In the genomic region with DNA sequence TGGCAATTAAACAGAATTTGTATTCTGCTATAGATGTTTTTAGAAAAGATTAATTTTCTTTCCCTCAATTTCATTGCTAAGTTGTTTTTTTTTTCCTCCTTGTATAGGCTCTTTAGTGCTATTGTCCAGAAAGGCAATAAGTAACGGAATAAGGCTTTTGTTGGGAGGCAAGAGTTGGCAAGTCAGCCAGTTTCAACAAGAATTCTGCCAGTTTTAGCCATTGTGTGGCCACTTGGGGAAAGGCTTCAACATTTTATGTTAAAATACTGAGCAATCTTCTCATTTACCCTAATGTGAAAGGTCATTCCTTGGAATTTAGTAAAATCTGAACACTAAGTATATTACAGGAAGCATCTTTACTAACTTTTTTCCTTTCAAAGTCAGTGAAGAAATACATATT, we compare ENCODE assay signal across 18 cellular contexts. TPM values are rescaled to one million over a fixed set of nuclear protein-coding genes. Genes with fewer than 3 reads are reported as not detected.
DNase-seq lines count a peak whose midpoint lies in the region; ATAC-seq, FAIRE-seq and TF ChIP-seq lines count a peak whose summit lies in the region.
"Had no signal": no experiment of that assay in that cellular context is flagged by ENCODE, and none has a peak within 500 bp of the region (broad histone marks: within the 10 kb centered on the region; RNA-seq: fewer than 3 reads in every experiment).

No MANE protein-coding gene starts in this region.

- H3K4me3 ChIP-seq in coronary artery = peak overlapping the region; percentile 33
- H3K4me3 ChIP-seq: MG63, SJSA1 had no signal

- DNase-seq in coronary artery (ENCODE audit: low spot score) = no peak
- peak; percentile 84 for DNase-seq in medulla oblongata (ENCODE audit: extremely low spot score)
- DNase-seq in sciatic nerve (ENCODE audit: low spot score) = no peak
- no peak for DNase-seq in activated CD8-positive, alpha-beta memory T cell treated with anti-CD3 and anti-CD28 coated beads for 24 hours
- DNase-seq: ACHN, DMS79 treated with DMSO at 0.1 percent for 48 hours, Kasumi-1, MG63, NCI-H1048, NCI-H1436 treated with DMSO at 0.1 percent for 48 hours, NCI-H2029 treated with DMSO at 0.1 percent for 48 hours had no signal

- H3K27ac ChIP-seq in coronary artery = no peak overlapping the region
- H3K27ac ChIP-seq: C4-2B, SJSA1 had no signal

- intact Hi-C loops in sciatic nerve (cut with DNase I) = no loop called here

- ATAC-seq in sciatic nerve (peak; percentile 48), HG03159 (IDR thresholded peaks at IDR 0.05; ENCODE audit: unreplicated experiment) (no peak), HG02623 (IDR thresholded peaks at IDR 0.05; ENCODE audit: unreplicated experiment) (no peak)
- ATAC-seq: Panc1 had no signal

- no peak for TF ChIP-seq CTCF in coronary artery (IDR thresholded peaks at IDR 0.05)

- peak; percentile 9 for FAIRE-seq in TTC549 (lab: Jason Lieb, UNC)
- FAIRE-seq: H54 had no signal

RNA-seq across cellular contexts. Expression of a gene that starts 9.6 kb away (rescaled TPM):
- total RNA-seq in sciatic nerve = 29.3 TPM
